8 cellular contexts compared by ENCODE assay signal in the genomic region with DNA sequence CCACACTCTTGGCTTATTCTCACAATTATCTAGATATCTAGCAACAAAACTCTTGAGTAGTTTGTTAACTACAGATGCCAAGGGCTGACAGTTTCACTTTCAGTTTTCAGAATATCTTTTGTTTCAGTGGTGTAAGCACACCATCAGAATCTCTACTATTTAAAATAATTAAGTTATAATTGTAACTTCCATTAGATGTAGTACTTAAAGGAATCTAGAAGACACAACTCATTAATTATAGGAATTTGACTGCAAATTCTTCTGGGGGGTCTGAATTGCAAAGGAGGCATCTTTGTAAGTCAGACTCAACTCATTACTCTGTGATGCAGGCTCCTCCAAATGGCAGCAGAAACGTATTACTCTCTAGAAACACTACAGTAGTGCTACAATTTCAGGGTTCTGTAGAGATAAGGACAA. TPM values are rescaled to one million over a fixed set of nuclear protein-coding genes. Genes with fewer than 3 reads are reported as not detected.
DNase-seq lines count a peak whose midpoint lies in the region; ATAC-seq and TF ChIP-seq lines count a peak whose summit lies in the region.

No MANE protein-coding gene starts in this region.

- H3K4me3 Mint-ChIP-seq in CD8-positive, alpha-beta memory T cell, result peak overlapping the region; percentile 70 to 82 (median 77)
- no peak overlapping the region for H3K4me3 Mint-ChIP-seq in WTC11

- H3K4me1 ChIP-seq in CD8-positive, alpha-beta memory T cell (ENCODE audit: insufficient read depth, low read length), result peaks cover 29% of the 10 kb centered on the region
- H3K4me1 ChIP-seq in foreskin keratinocyte, result peaks cover 26% of the 10 kb centered on the region

- no peaks in the 10 kb centered on the region for H3K36me3 ChIP-seq in CD8-positive, alpha-beta memory T cell (ENCODE audit: insufficient read depth, low read length)
- H3K36me3 ChIP-seq in WERI-Rb-1, result no peaks in the 10 kb centered on the region

- peaks cover 4% of the 10 kb centered on the region for H3K27me3 ChIP-seq in CD8-positive, alpha-beta memory T cell (ENCODE audit: insufficient read depth, low read length, poor library complexity, severe bottlenecking)
- H3K27me3 ChIP-seq in foreskin keratinocyte (no peaks in the 10 kb centered on the region), WERI-Rb-1 (ENCODE audit: insufficient read depth, low read depth, severe bottlenecking) (no peaks in the 10 kb centered on the region)

- no peaks in the 10 kb centered on the region for H3K27me3 Mint-ChIP-seq in CD8-positive, alpha-beta memory T cell
- no peaks in the 10 kb centered on the region for H3K27me3 Mint-ChIP-seq in WTC11 (ENCODE audit: low read depth)

- H3K9me3 Mint-ChIP-seq in CD8-positive, alpha-beta memory T cell, result no peaks in the 10 kb centered on the region
- H3K9me3 Mint-ChIP-seq in WTC11, result no peaks in the 10 kb centered on the region

- no peaks in the 10 kb centered on the region for H3K36me3 Mint-ChIP-seq in CD8-positive, alpha-beta memory T cell
- H3K36me3 Mint-ChIP-seq in WTC11, result no peaks in the 10 kb centered on the region

- POLR2A ChIA-PET in CD8-positive, alpha-beta memory T cell (lab: Charles Lee), result interaction anchor here (0.6 to 1.3 kb wide), 3 partner anchors 45 to 580 kb away, joined by 3 to 9 read pairs (median 5); partner anchors contain the start of gene USPL1
- POLR2A ChIA-PET in WTC11 (lab: Charles Lee), result no interaction called here

- peak; percentile 50 for ATAC-seq in GM19025 (IDR thresholded peaks at IDR 0.05; ENCODE audit: low read depth, unreplicated experiment)
- ATAC-seq in WTC11, result peak; percentile 58
- no peak for ATAC-seq in foreskin keratinocyte

- peak in 2 of 5 donors; percentile 42 to 51 for DNase-seq in CD8-positive, alpha-beta memory T cell
- peak; percentile 52 for DNase-seq in HT1080 (ENCODE audit: low read depth)
- no peak for DNase-seq in WTC11 (ENCODE audit: low spot score)
- peak in 1 of 2 donors; percentile 42 for DNase-seq in foreskin keratinocyte
- DNase-seq in pulmonary artery endothelial cell (ENCODE audit: low read depth, low spot score), result peak; percentile 15
- no peak for DNase-seq in effector CD4-positive, alpha-beta T cell
- no peak for DNase-seq in WERI-Rb-1

- no peak overlapping the region for H3K27ac ChIP-seq in CD8-positive, alpha-beta memory T cell (ENCODE audit: low read depth, low read length)
- H3K27ac ChIP-seq in foreskin keratinocyte (peak overlapping the region; percentile 76), WERI-Rb-1 (no peak overlapping the region)

- TF ChIP-seq CTCF in WTC11 (IDR thresholded peaks at IDR 0.05) (no peak), foreskin keratinocyte (conservative IDR thresholded peaks at IDR 0.05) (peak; percentile 67), WERI-Rb-1 (IDR thresholded peaks at IDR 0.05; ENCODE audit: low read depth, low read length) (no peak)

- CTCF ChIA-PET in CD8-positive, alpha-beta memory T cell (lab: Charles Lee), result interaction anchor here (0.6 to 2.1 kb wide), 3 partner anchors 15 to 202 kb away, joined by 3 to 6 read pairs (median 3); no protein-coding TSS in a partner anchor
- CTCF ChIA-PET in WTC11 (lab: Charles Lee), result no interaction called here

- H3K27ac Mint-ChIP-seq in CD8-positive, alpha-beta memory T cell, result peak overlapping the region; percentile 72 to 95 (median 90)
- no peak overlapping the region for H3K27ac Mint-ChIP-seq in WTC11

- peak overlapping the region; percentile 71 for H3K4me3 ChIP-seq in CD8-positive, alpha-beta memory T cell (ENCODE audit: low read length)
- H3K4me3 ChIP-seq in WERI-Rb-1 (ENCODE audit: low read depth, low read length), result no peak overlapping the region

- no peaks in the 10 kb centered on the region for H3K9me3 ChIP-seq in CD8-positive, alpha-beta memory T cell (ENCODE audit: low read length)
- no peaks in the 10 kb centered on the region for H3K9me3 ChIP-seq in WERI-Rb-1 (ENCODE audit: severe bottlenecking)

- H3K4me1 Mint-ChIP-seq in CD8-positive, alpha-beta memory T cell, result peaks cover 33 to 45% (median 43%) of the 10 kb centered on the region in 3 donors
- H3K4me1 Mint-ChIP-seq in WTC11, result peaks cover 4% of the 10 kb centered on the region

TF ChIP-seq in WTC11, 78 proteins besides CTCF, POLR2A, EP300 and RAD21:
- TF ChIP-seq ZNF263 (CRISPR knock-in tag; IDR thresholded peaks at IDR 0.05; ENCODE audit: low read depth) (no peak), USF1 (CRISPR knock-in tag; IDR thresholded peaks at IDR 0.05) (no peak), SOX15 (CRISPR knock-in tag; IDR thresholded peaks at IDR 0.05) (no peak), E2F1 (CRISPR knock-in tag; IDR thresholded peaks at IDR 0.05) (no peak)

RNA-seq across cellular contexts. Expression of gene USPL1, which starts 44.9 kb away (rescaled TPM):
- total RNA-seq in CD8-positive, alpha-beta memory T cell, result 10 to 100 TPM; 15.4 to 15.6 TPM
- polyA plus RNA-seq in CD8-positive, alpha-beta memory T cell, result 16.8 TPM
- 10.7 and 13.5 TPM in 2 replicates for total RNA-seq in HT1080 (2014; rRNA removed; shearing (Covaris generic))
- polyA plus RNA-seq in HT1080 (2015; cell fraction: cytosol; rRNA removed), result 10.5 and 13.0 TPM in 2 replicates
- polyA plus RNA-seq in HT1080 (2015; cell fraction: nucleus; rRNA removed), result 38.7 and 40.0 TPM in 2 replicates
- 14.3 to 15.9 TPM (median 15.4 TPM) in 3 replicates for total RNA-seq in WTC11 (2021)
- 11.8 and 12.4 TPM in 2 replicates for total RNA-seq in foreskin keratinocyte
- 3.6 and 4.8 TPM in 2 replicates for polyA plus RNA-seq in foreskin keratinocyte
- 14.2 and 26.2 TPM in 2 replicates for total RNA-seq in pulmonary artery endothelial cell

Comparison
In these comparisons a context has a peak if more than half of its experiments do, and no peak if none do; other contexts are left out.
1. DNase-seq: peak in HT1080 (single experiment) and pulmonary artery endothelial cell (single experiment); none in WTC11 (single experiment), effector CD4-positive, alpha-beta T cell (single experiment) and WERI-Rb-1 (single experiment).